Comparison of ENCODE assay signal across 12 cellular contexts in the genomic region with DNA sequence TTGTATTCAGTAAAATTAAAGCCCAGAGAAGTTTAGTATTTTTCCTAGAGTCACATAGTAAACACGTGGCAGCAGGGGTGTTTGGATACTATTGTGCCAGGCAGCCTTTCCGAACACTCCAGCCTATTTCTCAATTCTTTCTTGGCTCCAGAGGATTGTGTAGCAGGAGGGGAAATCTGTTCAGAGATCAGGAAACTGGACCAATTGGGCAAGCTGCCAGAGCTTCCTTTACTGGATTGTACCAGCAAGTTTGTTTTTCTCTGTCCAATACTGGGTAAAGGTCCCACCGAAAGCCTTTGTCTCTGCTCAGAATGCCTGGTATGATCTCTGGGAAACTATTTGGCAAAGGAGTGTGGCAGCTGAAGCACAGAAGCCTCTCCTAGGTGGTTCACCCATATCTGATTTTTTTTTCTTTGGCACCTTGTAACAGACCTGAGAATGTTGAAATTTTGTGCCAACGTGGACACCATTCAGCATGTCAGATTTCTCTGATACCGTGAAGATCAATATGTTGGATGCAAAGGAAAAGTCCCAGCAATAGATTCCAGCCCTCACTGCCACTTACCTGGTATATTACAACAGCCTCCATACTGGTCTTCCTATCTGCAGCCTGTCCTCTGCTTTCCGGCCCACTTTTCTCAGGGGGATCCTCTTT.
A peak's percentile ranks its signal among the peaks of the same experiment; 100 is the strongest.
DNase-seq lines count a peak whose midpoint lies in the region; ATAC-seq, FAIRE-seq and TF ChIP-seq lines count a peak whose summit lies in the region.
"Had no signal": no experiment of that assay in that cellular context is flagged by ENCODE, and none has a peak within 500 bp of the region (broad histone marks: within the 10 kb centered on the region; RNA-seq: fewer than 3 reads in every experiment).

No MANE protein-coding gene starts in this region.

- H3K27ac ChIP-seq in coronary artery (peak overlapping the region; percentile 15 to 61), HepG2 (ENCODE audit: extremely low read length, insufficient read depth, low read length) (peak overlapping the region; percentile 58), substantia nigra (ENCODE audit: low read depth, low read length, poor library complexity, severe bottlenecking) (no peak overlapping the region)

- H3K79me2 ChIP-seq in HepG2 (ENCODE audit: insufficient read depth, low read length): no peaks in the 10 kb centered on the region

- H3K4me1 ChIP-seq in HepG2 (ENCODE audit: insufficient read depth, low read length): peaks cover 41% of the 10 kb centered on the region

- H3K4me3 ChIP-seq in coronary artery: no peak overlapping the region
- H3K4me3 ChIP-seq in HepG2 (replicated peaks in 1 of 3; ENCODE audit: insufficient read depth in 1 of 3, low read depth in 2 of 3, low read length in 3 of 3): no peak overlapping the region

- intact Hi-C loops in HepG2 (cut with micrococcal nuclease; ENCODE audit: unreplicated experiment): no loop called here

- no peaks in the 10 kb centered on the region for H4K20me1 ChIP-seq in HepG2 (ENCODE audit: insufficient read depth, low read length)

- POLR2A ChIA-PET in HepG2 (lab: Yijun Ruan, JAX): no interaction called here

- no peak overlapping the region for H3K9ac ChIP-seq in HepG2 (ENCODE audit: insufficient read depth, low read depth, low read length)

- peak in 1 of 2 experiments; percentile 75; a peak in 2 of 4 replicates for TF ChIP-seq EP300 in HepG2 (IDR thresholded peaks at IDR 0.05; ENCODE audit: low read depth in 2 of 2, low read length in 2 of 2)
- no peak for TF ChIP-seq EP300 in HepG2 (CRISPR knock-in tag; IDR thresholded peaks at IDR 0.05; ENCODE audit: borderline replicate concordance)

- H3K4me2 ChIP-seq in HepG2 (ENCODE audit: low read depth, low read length): peak overlapping the region; percentile 46

- TF ChIP-seq RAD21 in HepG2 (CRISPR knock-in tag; IDR thresholded peaks at IDR 0.05): no peak

- ATAC-seq in HepG2 (peak; percentile 92), HG03039 (IDR thresholded peaks at IDR 0.05; ENCODE audit: unreplicated experiment) (no peak), GM21447 (IDR thresholded peaks at IDR 0.05; ENCODE audit: unreplicated experiment) (no peak)
- ATAC-seq: T-helper 17 cell had no signal

- no TSS peak for BruUV-seq in HepG2 (replicated peaks; lab: Mats Ljungman, UMichigan)

- CTCF ChIA-PET in HepG2 (lab: Yijun Ruan, JAX; ENCODE audit: low intra/inter-chr PET ratio, low total read pairs): no interaction called here

- no peaks in the 10 kb centered on the region for H3K36me3 ChIP-seq in HepG2 (replicated peaks in 1 of 2; ENCODE audit: control insufficient read depth in 1 of 2, insufficient read depth in 2 of 2, low read length in 2 of 2)

- H3K9me3 ChIP-seq in HepG2 (ENCODE audit: low read length): no peaks in the 10 kb centered on the region

- H2AFZ ChIP-seq in HepG2 (ENCODE audit: low read length): no peak overlapping the region

- no peaks in the 10 kb centered on the region for H3K27me3 ChIP-seq in HepG2 (ENCODE audit: control insufficient read depth in 1 of 2, insufficient read depth in 2 of 2, low read length in 2 of 2)

- DNase-seq in NCI-H1694 (lab: John Stamatoyannopoulos, UW) (peak; percentile 11), coronary artery (ENCODE audit: low spot score) (no peak), HepG2 (ENCODE audit: low spot score) (peak; percentile 92), substantia nigra (lab: John Stamatoyannopoulos, UW) (peak in 42 of 49 donors; percentile 1 to 92 (median 48)), COLO829 (ENCODE audit: low spot score) (no peak), NCI-H748 (lab: John Stamatoyannopoulos, UW; ENCODE audit: unreplicated experiment) (no peak)
- DNase-seq: activated gamma-delta T cell treated with Interleukin-2 at 50 U/mL for 16 hours, NCI-H1048, T-helper 17 cell had no signal

- WGBS in HepG2 (ENCODE audit: low lambda C conversion rate): 29% methylated on average over 6 of the region's 6 CpGs

- TF ChIP-seq POLR2A in HepG2 (IDR thresholded peaks at IDR 0.05; ENCODE audit: insufficient read depth in 1 of 2, low read depth in 2 of 2, low read length in 2 of 2): no peak

- FAIRE-seq in HepG2 (lab: Jason Lieb, UNC): peak; percentile 92
- FAIRE-seq: GM19239 had no signal

- in situ Hi-C loops in HepG2 (cut with HindIII; ENCODE audit: extremely low pct_ligation_motif_present, low pct_unique_long_range_greater_than_20kb): no loop called here

- TF ChIP-seq CTCF in coronary artery (IDR thresholded peaks at IDR 0.05) (no peak), HepG2 (CRISPR knock-in tag; IDR thresholded peaks at IDR 0.05) (no peak)

TF ChIP-seq in HepG2, 621 proteins besides CTCF, POLR2A, EP300 and RAD21 (continues in another document):
- peak; percentile 59 for TF ChIP-seq TEAD3 (CRISPR knock-in tag; optimal IDR thresholded peaks at IDR 0.05; ENCODE audit: borderline replicate concordance)
- TF ChIP-seq HNRNPUL1 (IDR thresholded peaks at IDR 0.05; ENCODE audit: low read depth, low read length): no peak
- TF ChIP-seq, protein P1, sequence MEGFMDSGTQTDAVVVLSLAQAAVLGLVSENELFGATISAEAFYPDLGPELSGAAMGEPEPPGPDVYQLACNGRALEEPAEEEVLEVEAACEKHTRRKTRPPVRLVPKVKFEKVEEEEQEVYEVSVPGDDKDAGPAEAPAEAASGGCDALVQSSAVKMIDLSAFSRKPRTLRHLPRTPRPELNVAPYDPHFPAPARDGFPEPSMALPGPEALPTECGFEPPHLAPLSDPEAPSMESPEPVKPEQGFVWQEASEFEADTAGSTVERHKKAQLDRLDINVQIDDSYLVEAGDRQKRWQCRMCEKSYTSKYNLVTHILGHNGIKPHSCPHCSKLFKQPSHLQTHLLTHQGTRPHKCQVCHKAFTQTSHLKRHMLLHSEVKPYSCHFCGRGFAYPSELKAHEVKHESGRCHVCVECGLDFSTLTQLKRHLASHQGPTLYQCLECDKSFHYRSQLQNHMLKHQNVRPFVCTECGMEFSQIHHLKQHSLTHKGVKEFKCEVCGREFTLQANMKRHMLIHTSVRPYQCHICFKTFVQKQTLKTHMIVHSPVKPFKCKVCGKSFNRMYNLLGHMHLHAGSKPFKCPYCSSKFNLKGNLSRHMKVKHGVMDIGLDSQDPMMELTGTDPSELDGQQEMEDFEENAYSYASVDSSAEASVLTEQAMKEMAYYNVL (CRISPR knock-in tag; IDR thresholded peaks at IDR 0.05; ENCODE audit: borderline replicate concordance): peak; percentile 29; the same call in 1 of the 2 replicates
- no peak for TF ChIP-seq TCF12 (IDR thresholded peaks at IDR 0.05)
- 0 out of 2 replicates have a peak, but pooled peaks have one; percentile 26 for TF ChIP-seq TCF12 (CRISPR knock-in tag; IDR thresholded peaks at IDR 0.05)
- TF ChIP-seq, protein P2, sequence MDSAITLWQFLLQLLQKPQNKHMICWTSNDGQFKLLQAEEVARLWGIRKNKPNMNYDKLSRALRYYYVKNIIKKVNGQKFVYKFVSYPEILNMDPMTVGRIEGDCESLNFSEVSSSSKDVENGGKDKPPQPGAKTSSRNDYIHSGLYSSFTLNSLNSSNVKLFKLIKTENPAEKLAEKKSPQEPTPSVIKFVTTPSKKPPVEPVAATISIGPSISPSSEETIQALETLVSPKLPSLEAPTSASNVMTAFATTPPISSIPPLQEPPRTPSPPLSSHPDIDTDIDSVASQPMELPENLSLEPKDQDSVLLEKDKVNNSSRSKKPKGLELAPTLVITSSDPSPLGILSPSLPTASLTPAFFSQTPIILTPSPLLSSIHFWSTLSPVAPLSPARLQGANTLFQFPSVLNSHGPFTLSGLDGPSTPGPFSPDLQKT (CRISPR knock-in tag; IDR thresholded peaks at IDR 0.05; ENCODE audit: borderline replicate concordance): no peak
- 0 out of 2 replicates have a peak, but pooled peaks have one; percentile 42 for TF ChIP-seq KDM4B (CRISPR knock-in tag; IDR thresholded peaks at IDR 0.05)
- no peak for TF ChIP-seq NFIB (CRISPR knock-in tag; IDR thresholded peaks at IDR 0.05; ENCODE audit: borderline replicate concordance)
- TF ChIP-seq RCOR2 (CRISPR knock-in tag; IDR thresholded peaks at IDR 0.05): peak; percentile 55; the same call in 1 of the 2 replicates
- peak; percentile 71; the same call in 1 of the 2 replicates for TF ChIP-seq FOXJ3 (CRISPR knock-in tag; IDR thresholded peaks at IDR 0.05; ENCODE audit: borderline replicate concordance)
- TF ChIP-seq SALL1 (CRISPR knock-in tag; IDR thresholded peaks at IDR 0.05): peak; percentile 57; the same call in 1 of the 2 replicates
- TF ChIP-seq ZNF550 (CRISPR knock-in tag; IDR thresholded peaks at IDR 0.05; ENCODE audit: borderline replicate concordance): no peak
- TF ChIP-seq, protein P3, sequence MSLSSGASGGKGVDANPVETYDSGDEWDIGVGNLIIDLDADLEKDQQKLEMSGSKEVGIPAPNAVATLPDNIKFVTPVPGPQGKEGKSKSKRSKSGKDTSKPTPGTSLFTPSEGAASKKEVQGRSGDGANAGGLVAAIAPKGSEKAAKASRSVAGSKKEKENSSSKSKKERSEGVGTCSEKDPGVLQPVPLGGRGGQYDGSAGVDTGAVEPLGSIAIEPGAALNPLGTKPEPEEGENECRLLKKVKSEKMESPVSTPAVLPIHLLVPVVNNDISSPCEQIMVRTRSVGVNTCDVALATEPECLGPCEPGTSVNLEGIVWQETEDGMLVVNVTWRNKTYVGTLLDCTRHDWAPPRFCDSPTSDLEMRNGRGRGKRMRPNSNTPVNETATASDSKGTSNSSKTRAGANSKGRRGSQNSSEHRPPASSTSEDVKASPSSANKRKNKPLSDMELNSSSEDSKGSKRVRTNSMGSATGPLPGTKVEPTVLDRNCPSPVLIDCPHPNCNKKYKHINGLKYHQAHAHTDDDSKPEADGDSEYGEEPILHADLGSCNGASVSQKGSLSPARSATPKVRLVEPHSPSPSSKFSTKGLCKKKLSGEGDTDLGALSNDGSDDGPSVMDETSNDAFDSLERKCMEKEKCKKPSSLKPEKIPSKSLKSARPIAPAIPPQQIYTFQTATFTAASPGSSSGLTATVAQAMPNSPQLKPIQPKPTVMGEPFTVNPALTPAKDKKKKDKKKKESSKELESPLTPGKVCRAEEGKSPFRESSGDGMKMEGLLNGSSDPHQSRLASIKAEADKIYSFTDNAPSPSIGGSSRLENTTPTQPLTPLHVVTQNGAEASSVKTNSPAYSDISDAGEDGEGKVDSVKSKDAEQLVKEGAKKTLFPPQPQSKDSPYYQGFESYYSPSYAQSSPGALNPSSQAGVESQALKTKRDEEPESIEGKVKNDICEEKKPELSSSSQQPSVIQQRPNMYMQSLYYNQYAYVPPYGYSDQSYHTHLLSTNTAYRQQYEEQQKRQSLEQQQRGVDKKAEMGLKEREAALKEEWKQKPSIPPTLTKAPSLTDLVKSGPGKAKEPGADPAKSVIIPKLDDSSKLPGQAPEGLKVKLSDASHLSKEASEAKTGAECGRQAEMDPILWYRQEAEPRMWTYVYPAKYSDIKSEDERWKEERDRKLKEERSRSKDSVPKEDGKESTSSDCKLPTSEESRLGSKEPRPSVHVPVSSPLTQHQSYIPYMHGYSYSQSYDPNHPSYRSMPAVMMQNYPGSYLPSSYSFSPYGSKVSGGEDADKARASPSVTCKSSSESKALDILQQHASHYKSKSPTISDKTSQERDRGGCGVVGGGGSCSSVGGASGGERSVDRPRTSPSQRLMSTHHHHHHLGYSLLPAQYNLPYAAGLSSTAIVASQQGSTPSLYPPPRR (CRISPR knock-in tag; IDR thresholded peaks at IDR 0.05; ENCODE audit: borderline replicate concordance): peak; percentile 43; the same call in 1 of the 2 replicates

Comparison
In these comparisons a context has a peak if more than half of its experiments do, and no peak if none do; other contexts are left out.
1. DNase-seq: peak in NCI-H1694 (single experiment), HepG2 (single experiment) and substantia nigra (42 of 49); none in coronary artery (single experiment), COLO829 (single experiment) and NCI-H748 (single experiment).